ENCODE assay signal across 32 cellular contexts in the genomic region with DNA sequence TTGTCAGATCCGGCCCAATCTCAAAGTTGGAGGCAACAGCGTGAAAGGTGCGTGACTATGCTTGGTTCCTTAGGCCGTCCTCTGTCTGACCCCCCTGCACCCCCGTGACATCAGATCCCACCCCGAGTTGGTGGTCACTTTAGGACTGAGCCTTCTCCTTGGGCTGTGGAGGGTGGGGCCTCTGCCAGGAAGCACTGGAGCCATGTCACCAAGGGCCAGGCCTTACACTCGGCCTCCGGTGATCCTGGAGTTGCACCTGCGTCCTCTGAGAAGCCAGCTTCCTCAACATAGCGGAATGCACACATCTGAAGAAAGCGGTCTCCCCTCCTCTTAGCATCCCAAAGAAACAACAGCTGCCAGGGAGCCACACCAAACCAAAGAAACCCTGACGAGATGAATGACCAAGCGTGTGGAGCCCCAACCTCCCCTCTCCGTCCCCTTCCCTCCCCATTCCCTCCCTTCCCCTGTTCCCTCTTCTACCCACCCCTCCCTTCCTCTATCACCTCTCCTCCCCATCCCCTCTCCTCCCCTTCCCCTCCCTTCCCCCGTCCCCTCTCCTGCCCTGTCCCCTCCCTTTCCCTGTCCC.
"Had no signal": no experiment of that assay in that cellular context is flagged by ENCODE, and none has a peak within 500 bp of the region (broad histone marks: within the 10 kb centered on the region; RNA-seq: fewer than 3 reads in every experiment).

No MANE protein-coding gene starts in this region.

- H3K4me1 Mint-ChIP-seq: activated CD4-positive, alpha-beta T cell treated with anti-CD3 and anti-CD28 coated beads for 36 hours; activated CD4-positive, alpha-beta T cell treated with anti-CD3 and anti-CD28 coated beads, Interleukin-2, amount 10 ng/mL, durations not matched to agents 24 days and 14 days; activated CD8-positive, alpha-beta memory T cell treated with anti-CD3 and anti-CD28 coated beads, Interleukin-2, amount 10 ng/mL, durations not matched to agents 7 days and 5 days; activated naive CD4-positive, alpha-beta T cell treated with anti-CD3 and anti-CD28 coated beads, Interleukin-2, amount 10 ng/mL, durations not matched to agents 7 days and 5 days; activated naive CD8-positive, alpha-beta T cell treated with anti-CD3 and anti-CD28 coated beads, Interleukin-2, amount 10 ng/mL, durations not matched to agents 7 days and 5 days had no signal

- H3K27ac Mint-ChIP-seq: activated CD4-positive, alpha-beta memory T cell treated with anti-CD3 and anti-CD28 coated beads for 36 hours; activated CD4-positive, alpha-beta T cell treated with anti-CD3 and anti-CD28 coated beads for 36 hours; activated CD4-positive, alpha-beta T cell treated with anti-CD3 and anti-CD28 coated beads, Interleukin-2, amount 10 ng/mL, durations not matched to agents 24 days and 14 days; activated CD8-positive, alpha-beta memory T cell treated with anti-CD3 and anti-CD28 coated beads, Interleukin-2, amount 10 ng/mL, durations not matched to agents 7 days and 5 days; activated CD8-positive, alpha-beta T cell treated with anti-CD3 and anti-CD28 coated beads, Interleukin-2, amount 10 ng/mL, durations not matched to agents 7 days and 5 days; activated naive CD4-positive, alpha-beta T cell treated with anti-CD3 and anti-CD28 coated beads, Interleukin-2, amount 10 ng/mL, durations not matched to agents 7 days and 5 days; activated naive CD4-positive, alpha-beta T cell treated with anti-CD3 and anti-CD28 coated beads, Interleukin-2, amount 50 U/mL, for 72 hours; activated naive CD8-positive, alpha-beta T cell treated with anti-CD3 and anti-CD28 coated beads, Interleukin-2, amount 10 ng/mL, durations not matched to agents 7 days and 5 days; activated T-cell treated with anti-CD3 and anti-CD28 coated beads, Interleukin-2, amount 50 U/mL, for 24 hours; activated T-cell treated with anti-CD3 and anti-CD28 coated beads, Interleukin-2, amount 50 U/mL, for 72 hours had no signal

- H3K9me3 ChIP-seq: ascending aorta, breast epithelium, colonic mucosa, esophagus squamous epithelium, gastroesophageal sphincter, heart right ventricle had no signal

- H3K36me3 Mint-ChIP-seq: activated CD4-positive, alpha-beta memory T cell treated with anti-CD3 and anti-CD28 coated beads for 36 hours; activated CD8-positive, alpha-beta memory T cell treated with anti-CD3 and anti-CD28 coated beads, Interleukin-2, amount 10 ng/mL, durations not matched to agents 7 days and 5 days; activated naive CD4-positive, alpha-beta T cell treated with anti-CD3 and anti-CD28 coated beads, Interleukin-2, amount 10 ng/mL, durations not matched to agents 7 days and 5 days; activated naive CD4-positive, alpha-beta T cell treated with anti-CD3 and anti-CD28 coated beads, Interleukin-2, amount 50 U/mL, for 72 hours; activated naive CD8-positive, alpha-beta T cell treated with anti-CD3 and anti-CD28 coated beads, Interleukin-2, amount 10 ng/mL, durations not matched to agents 7 days and 5 days; brain had no signal

- H3K27me3 ChIP-seq: ascending aorta, cardiac muscle cell, colonic mucosa had no signal

- DNase-seq: activated CD4-positive, alpha-beta memory T cell treated with anti-CD3 and anti-CD28 coated beads for 36 hours; activated CD4-positive, alpha-beta T cell treated with anti-CD3 and anti-CD28 coated beads for 36 hours; activated CD4-positive, alpha-beta T cell treated with anti-CD3 and anti-CD28 coated beads, Interleukin-2, amount 10 ng/mL, durations not matched to agents 24 days and 14 days; activated CD4-positive, CD25-positive, alpha-beta regulatory T cell; activated CD4-positive, CD25-positive, alpha-beta regulatory T cell treated with anti-CD3 and anti-CD28 coated beads, Interleukin-2, amount 50 U/mL, for 72 hours; activated CD8-positive, alpha-beta memory T cell treated with anti-CD3 and anti-CD28 coated beads, Interleukin-2, amount 10 ng/mL, durations not matched to agents 7 days and 5 days; activated CD8-positive, alpha-beta memory T cell treated with anti-CD3 and anti-CD28 coated beads, Interleukin-2, amount 50 U/mL, for 48 hours; activated CD8-positive, alpha-beta T cell treated with anti-CD3 and anti-CD28 coated beads, Interleukin-2, amount 10 ng/mL, durations not matched to agents 7 days and 5 days; activated gamma-delta T cell; activated naive CD4-positive, alpha-beta T cell; activated naive CD4-positive, alpha-beta T cell treated with anti-CD3 and anti-CD28 coated beads, Interleukin-2, amount 10 ng/mL, durations not matched to agents 7 days and 5 days; activated naive CD8-positive, alpha-beta T cell treated with anti-CD3 and anti-CD28 coated beads, Interleukin-2, amount 10 ng/mL, durations not matched to agents 7 days and 5 days; activated T-cell treated with anti-CD3 and anti-CD28 coated beads for 4 hours; activated T-cell treated with anti-CD3 and anti-CD28 coated beads, Interleukin-2, amount 50 U/mL, for 24 hours; activated T-cell treated with anti-CD3 and anti-CD28 coated beads, Interleukin-2, amount 50 U/mL, for 72 hours; central memory CD4-positive, alpha-beta T cell; cerebellar nuclear complex; colonic mucosa; effector CD8-positive, alpha-beta T cell; esophagus squamous epithelium; foreskin melanocyte; heart right ventricle; T-helper 2 cell had no signal

- H3K4me1 ChIP-seq: ascending aorta, breast epithelium, colonic mucosa, esophagus squamous epithelium, gastroesophageal sphincter had no signal

- H3K27me3 Mint-ChIP-seq: activated CD4-positive, alpha-beta T cell treated with anti-CD3 and anti-CD28 coated beads, Interleukin-2, amount 10 ng/mL, durations not matched to agents 24 days and 14 days; activated CD8-positive, alpha-beta memory T cell treated with anti-CD3 and anti-CD28 coated beads, Interleukin-2, amount 10 ng/mL, durations not matched to agents 7 days and 5 days; activated naive CD4-positive, alpha-beta T cell treated with anti-CD3 and anti-CD28 coated beads, Interleukin-2, amount 10 ng/mL, durations not matched to agents 7 days and 5 days had no signal

- H3K4me3 Mint-ChIP-seq: activated CD4-positive, alpha-beta memory T cell treated with anti-CD3 and anti-CD28 coated beads for 36 hours; activated CD4-positive, alpha-beta T cell treated with anti-CD3 and anti-CD28 coated beads for 36 hours; activated CD4-positive, alpha-beta T cell treated with anti-CD3 and anti-CD28 coated beads, Interleukin-2, amount 10 ng/mL, durations not matched to agents 24 days and 14 days; activated CD8-positive, alpha-beta memory T cell treated with anti-CD3 and anti-CD28 coated beads, Interleukin-2, amount 10 ng/mL, durations not matched to agents 7 days and 5 days; activated CD8-positive, alpha-beta T cell treated with anti-CD3 and anti-CD28 coated beads, Interleukin-2, amount 10 ng/mL, durations not matched to agents 7 days and 5 days; activated naive CD4-positive, alpha-beta T cell treated with anti-CD3 and anti-CD28 coated beads, Interleukin-2, amount 10 ng/mL, durations not matched to agents 7 days and 5 days; activated naive CD8-positive, alpha-beta T cell treated with anti-CD3 and anti-CD28 coated beads, Interleukin-2, amount 10 ng/mL, durations not matched to agents 7 days and 5 days; activated T-cell treated with anti-CD3 and anti-CD28 coated beads, Interleukin-2, amount 50 U/mL, for 24 hours; activated T-cell treated with anti-CD3 and anti-CD28 coated beads, Interleukin-2, amount 50 U/mL, for 72 hours; brain had no signal

- FAIRE-seq: endometrium, endothelial cell of umbilical vein had no signal

- H3K4me3 ChIP-seq: ascending aorta, breast epithelium, cardiac muscle cell, colonic mucosa, esophagus squamous epithelium, gastroesophageal sphincter, heart right ventricle had no signal

- H3K9me3 Mint-ChIP-seq: activated CD4-positive, alpha-beta memory T cell treated with anti-CD3 and anti-CD28 coated beads for 36 hours; activated CD4-positive, alpha-beta T cell treated with anti-CD3 and anti-CD28 coated beads, Interleukin-2, amount 10 ng/mL, durations not matched to agents 24 days and 14 days; activated naive CD4-positive, alpha-beta T cell treated with anti-CD3 and anti-CD28 coated beads, Interleukin-2, amount 10 ng/mL, durations not matched to agents 7 days and 5 days; activated naive CD4-positive, alpha-beta T cell treated with anti-CD3 and anti-CD28 coated beads, Interleukin-2, amount 50 U/mL, for 72 hours; activated naive CD8-positive, alpha-beta T cell treated with anti-CD3 and anti-CD28 coated beads, Interleukin-2, amount 10 ng/mL, durations not matched to agents 7 days and 5 days; activated T-cell treated with anti-CD3 and anti-CD28 coated beads, Interleukin-2, amount 50 U/mL, for 24 hours; activated T-cell treated with anti-CD3 and anti-CD28 coated beads, Interleukin-2, amount 50 U/mL, for 72 hours had no signal

- H3K27ac ChIP-seq: ascending aorta, breast epithelium, cardiac muscle cell, colonic mucosa, epithelial cell of prostate, esophagus squamous epithelium, gastroesophageal sphincter, heart right ventricle had no signal

- H3K36me3 ChIP-seq: ascending aorta, breast epithelium, cardiac muscle cell, colonic mucosa, esophagus squamous epithelium, gastroesophageal sphincter, heart right ventricle had no signal

- ATAC-seq: activated CD4-positive, alpha-beta T cell treated with anti-CD3 and anti-CD28 coated beads for 36 hours; activated CD8-positive, alpha-beta memory T cell treated with anti-CD3 and anti-CD28 coated beads, Interleukin-2, amount 10 ng/mL, durations not matched to agents 7 days and 5 days; activated CD8-positive, alpha-beta T cell treated with anti-CD3 and anti-CD28 coated beads, Interleukin-2, amount 10 ng/mL, durations not matched to agents 7 days and 5 days; activated naive CD4-positive, alpha-beta T cell treated with anti-CD3 and anti-CD28 coated beads, Interleukin-2, amount 50 U/mL, for 72 hours; activated T-cell treated with anti-CD3 and anti-CD28 coated beads, Interleukin-2, amount 50 U/mL, for 72 hours; gastroesophageal sphincter; heart right ventricle had no signal
